Comparison of ENCODE assay signal across 1 cellular context in the genomic region with DNA sequence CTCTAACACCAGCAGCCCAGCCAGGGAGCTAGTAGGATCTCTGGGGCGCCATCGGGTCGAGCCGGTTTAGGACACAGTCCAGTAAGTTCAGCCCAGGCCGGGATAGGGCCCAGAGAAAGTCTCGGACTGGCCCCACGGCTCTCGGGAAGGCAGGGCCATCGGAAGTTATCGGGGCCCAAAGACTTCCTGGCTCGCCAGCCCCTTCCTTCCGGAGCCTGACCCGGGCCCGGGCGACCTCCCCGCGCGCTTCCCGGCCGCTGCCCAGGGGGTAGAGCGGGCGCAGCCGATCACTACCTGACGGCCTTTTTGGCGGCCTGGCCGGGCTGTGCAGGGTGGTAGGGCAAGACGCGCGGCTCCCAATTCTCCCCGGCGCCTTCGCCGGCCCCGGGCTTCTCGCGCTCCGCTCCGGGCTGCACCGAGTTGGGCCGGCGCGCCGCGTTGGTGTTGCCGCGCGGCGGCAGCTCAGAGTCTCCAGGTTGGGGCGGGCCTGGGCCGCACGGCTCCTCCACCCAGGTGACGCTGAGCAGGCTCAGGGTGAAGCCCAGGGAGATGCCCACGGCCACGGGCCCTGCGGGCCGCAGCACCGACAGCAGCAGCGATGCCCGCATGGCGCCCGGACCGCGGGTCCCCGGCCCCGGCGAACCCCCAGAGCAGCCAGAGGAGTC.
TF ChIP-seq lines count a peak whose summit lies in the region.

No MANE protein-coding gene starts in this region.

TF ChIP-seq in HEK293, 187 proteins besides CTCF, POLR2A, EP300 and RAD21 (continued from another document):
- TF ChIP-seq, protein P1, sequence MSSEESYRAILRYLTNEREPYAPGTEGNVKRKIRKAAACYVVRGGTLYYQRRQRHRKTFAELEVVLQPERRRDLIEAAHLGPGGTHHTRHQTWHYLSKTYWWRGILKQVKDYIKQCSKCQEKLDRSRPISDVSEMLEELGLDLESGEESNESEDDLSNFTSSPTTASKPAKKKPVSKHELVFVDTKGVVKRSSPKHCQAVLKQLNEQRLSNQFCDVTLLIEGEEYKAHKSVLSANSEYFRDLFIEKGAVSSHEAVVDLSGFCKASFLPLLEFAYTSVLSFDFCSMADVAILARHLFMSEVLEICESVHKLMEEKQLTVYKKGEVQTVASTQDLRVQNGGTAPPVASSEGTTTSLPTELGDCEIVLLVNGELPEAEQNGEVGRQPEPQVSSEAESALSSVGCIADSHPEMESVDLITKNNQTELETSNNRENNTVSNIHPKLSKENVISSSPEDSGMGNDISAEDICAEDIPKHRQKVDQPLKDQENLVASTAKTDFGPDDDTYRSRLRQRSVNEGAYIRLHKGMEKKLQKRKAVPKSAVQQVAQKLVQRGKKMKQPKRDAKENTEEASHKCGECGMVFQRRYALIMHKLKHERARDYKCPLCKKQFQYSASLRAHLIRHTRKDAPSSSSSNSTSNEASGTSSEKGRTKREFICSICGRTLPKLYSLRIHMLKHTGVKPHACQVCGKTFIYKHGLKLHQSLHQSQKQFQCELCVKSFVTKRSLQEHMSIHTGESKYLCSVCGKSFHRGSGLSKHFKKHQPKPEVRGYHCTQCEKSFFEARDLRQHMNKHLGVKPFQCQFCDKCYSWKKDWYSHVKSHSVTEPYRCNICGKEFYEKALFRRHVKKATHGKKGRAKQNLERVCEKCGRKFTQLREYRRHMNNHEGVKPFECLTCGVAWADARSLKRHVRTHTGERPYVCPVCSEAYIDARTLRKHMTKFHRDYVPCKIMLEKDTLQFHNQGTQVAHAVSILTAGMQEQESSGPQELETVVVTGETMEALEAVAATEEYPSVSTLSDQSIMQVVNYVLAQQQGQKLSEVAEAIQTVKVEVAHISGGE (tag by site-specific recombination; conservative IDR thresholded peaks at IDR 0.05; ENCODE audit: low read depth) = peak; percentile 71
- TF ChIP-seq ZNF404 (tag by site-specific recombination; IDR thresholded peaks at IDR 0.05) (no peak), ZBTB20 (tag by site-specific recombination; IDR thresholded peaks at IDR 0.05) (peak; percentile 53; the same call in 1 of the 2 replicates), ZNF146 (tag by site-specific recombination; IDR thresholded peaks at IDR 0.05) (no peak), ZNF248 (tag by site-specific recombination; IDR thresholded peaks at IDR 0.05) (no peak), ZNF354C (tag by site-specific recombination; IDR thresholded peaks at IDR 0.05; ENCODE audit: borderline replicate concordance, low read depth) (no peak), ZNF112 (tag by site-specific recombination; IDR thresholded peaks at IDR 0.05) (no peak), SP2 (tag by site-specific recombination; IDR thresholded peaks at IDR 0.05) (peak; percentile 55), ZNF473 (tag by site-specific recombination; IDR thresholded peaks at IDR 0.05) (no peak), ZNF501 (tag by site-specific recombination; IDR thresholded peaks at IDR 0.05) (no peak; the same call in 1 of the 2 replicates), SETDB1 (IDR thresholded peaks at IDR 0.05; ENCODE audit: insufficient read length, low read length) (no peak), ZNF768 (tag by site-specific recombination; IDR thresholded peaks at IDR 0.05) (no peak), ZNF530 (tag by site-specific recombination; IDR thresholded peaks at IDR 0.05; ENCODE audit: low read depth) (no peak), KLF9 (tag by site-specific recombination; IDR thresholded peaks at IDR 0.05; ENCODE audit: low read depth) (no peak), ZNF600 (tag by site-specific recombination; IDR thresholded peaks at IDR 0.05) (peak; percentile 68), ZNF37A (tag by site-specific recombination; IDR thresholded peaks at IDR 0.05) (no peak), ZNF394 (tag by site-specific recombination; IDR thresholded peaks at IDR 0.05; ENCODE audit: borderline replicate concordance) (no peak), ZNF24 (tag by site-specific recombination; IDR thresholded peaks at IDR 0.05) (no peak), ZFP69B (tag by site-specific recombination; IDR thresholded peaks at IDR 0.05) (no peak)
- TF ChIP-seq, protein P2, sequence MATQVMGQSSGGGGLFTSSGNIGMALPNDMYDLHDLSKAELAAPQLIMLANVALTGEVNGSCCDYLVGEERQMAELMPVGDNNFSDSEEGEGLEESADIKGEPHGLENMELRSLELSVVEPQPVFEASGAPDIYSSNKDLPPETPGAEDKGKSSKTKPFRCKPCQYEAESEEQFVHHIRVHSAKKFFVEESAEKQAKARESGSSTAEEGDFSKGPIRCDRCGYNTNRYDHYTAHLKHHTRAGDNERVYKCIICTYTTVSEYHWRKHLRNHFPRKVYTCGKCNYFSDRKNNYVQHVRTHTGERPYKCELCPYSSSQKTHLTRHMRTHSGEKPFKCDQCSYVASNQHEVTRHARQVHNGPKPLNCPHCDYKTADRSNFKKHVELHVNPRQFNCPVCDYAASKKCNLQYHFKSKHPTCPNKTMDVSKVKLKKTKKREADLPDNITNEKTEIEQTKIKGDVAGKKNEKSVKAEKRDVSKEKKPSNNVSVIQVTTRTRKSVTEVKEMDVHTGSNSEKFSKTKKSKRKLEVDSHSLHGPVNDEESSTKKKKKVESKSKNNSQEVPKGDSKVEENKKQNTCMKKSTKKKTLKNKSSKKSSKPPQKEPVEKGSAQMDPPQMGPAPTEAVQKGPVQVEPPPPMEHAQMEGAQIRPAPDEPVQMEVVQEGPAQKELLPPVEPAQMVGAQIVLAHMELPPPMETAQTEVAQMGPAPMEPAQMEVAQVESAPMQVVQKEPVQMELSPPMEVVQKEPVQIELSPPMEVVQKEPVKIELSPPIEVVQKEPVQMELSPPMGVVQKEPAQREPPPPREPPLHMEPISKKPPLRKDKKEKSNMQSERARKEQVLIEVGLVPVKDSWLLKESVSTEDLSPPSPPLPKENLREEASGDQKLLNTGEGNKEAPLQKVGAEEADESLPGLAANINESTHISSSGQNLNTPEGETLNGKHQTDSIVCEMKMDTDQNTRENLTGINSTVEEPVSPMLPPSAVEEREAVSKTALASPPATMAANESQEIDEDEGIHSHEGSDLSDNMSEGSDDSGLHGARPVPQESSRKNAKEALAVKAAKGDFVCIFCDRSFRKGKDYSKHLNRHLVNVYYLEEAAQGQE (tag by site-specific recombination; IDR thresholded peaks at IDR 0.05) = no peak
- TF ChIP-seq, protein P3, sequence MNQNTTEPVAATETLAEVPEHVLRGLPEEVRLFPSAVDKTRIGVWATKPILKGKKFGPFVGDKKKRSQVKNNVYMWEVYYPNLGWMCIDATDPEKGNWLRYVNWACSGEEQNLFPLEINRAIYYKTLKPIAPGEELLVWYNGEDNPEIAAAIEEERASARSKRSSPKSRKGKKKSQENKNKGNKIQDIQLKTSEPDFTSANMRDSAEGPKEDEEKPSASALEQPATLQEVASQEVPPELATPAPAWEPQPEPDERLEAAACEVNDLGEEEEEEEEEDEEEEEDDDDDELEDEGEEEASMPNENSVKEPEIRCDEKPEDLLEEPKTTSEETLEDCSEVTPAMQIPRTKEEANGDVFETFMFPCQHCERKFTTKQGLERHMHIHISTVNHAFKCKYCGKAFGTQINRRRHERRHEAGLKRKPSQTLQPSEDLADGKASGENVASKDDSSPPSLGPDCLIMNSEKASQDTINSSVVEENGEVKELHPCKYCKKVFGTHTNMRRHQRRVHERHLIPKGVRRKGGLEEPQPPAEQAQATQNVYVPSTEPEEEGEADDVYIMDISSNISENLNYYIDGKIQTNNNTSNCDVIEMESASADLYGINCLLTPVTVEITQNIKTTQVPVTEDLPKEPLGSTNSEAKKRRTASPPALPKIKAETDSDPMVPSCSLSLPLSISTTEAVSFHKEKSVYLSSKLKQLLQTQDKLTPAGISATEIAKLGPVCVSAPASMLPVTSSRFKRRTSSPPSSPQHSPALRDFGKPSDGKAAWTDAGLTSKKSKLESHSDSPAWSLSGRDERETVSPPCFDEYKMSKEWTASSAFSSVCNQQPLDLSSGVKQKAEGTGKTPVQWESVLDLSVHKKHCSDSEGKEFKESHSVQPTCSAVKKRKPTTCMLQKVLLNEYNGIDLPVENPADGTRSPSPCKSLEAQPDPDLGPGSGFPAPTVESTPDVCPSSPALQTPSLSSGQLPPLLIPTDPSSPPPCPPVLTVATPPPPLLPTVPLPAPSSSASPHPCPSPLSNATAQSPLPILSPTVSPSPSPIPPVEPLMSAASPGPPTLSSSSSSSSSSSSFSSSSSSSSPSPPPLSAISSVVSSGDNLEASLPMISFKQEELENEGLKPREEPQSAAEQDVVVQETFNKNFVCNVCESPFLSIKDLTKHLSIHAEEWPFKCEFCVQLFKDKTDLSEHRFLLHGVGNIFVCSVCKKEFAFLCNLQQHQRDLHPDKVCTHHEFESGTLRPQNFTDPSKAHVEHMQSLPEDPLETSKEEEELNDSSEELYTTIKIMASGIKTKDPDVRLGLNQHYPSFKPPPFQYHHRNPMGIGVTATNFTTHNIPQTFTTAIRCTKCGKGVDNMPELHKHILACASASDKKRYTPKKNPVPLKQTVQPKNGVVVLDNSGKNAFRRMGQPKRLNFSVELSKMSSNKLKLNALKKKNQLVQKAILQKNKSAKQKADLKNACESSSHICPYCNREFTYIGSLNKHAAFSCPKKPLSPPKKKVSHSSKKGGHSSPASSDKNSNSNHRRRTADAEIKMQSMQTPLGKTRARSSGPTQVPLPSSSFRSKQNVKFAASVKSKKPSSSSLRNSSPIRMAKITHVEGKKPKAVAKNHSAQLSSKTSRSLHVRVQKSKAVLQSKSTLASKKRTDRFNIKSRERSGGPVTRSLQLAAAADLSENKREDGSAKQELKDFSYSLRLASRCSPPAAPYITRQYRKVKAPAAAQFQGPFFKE (tag by site-specific recombination; IDR thresholded peaks at IDR 0.05; ENCODE audit: borderline replicate concordance) = no peak
TF ChIP-seq in HEK293: peak in this region for 16.
